In genomic region chr10:125162181-125162906, GRCh38 we compare ENCODE assay signal across 9 cellular contexts. TPM values are rescaled to one million over a fixed set of nuclear protein-coding genes. Genes with fewer than 3 reads are reported as not detected.
DNase-seq lines count a peak whose midpoint lies in the region; ATAC-seq, FAIRE-seq and TF ChIP-seq lines count a peak whose summit lies in the region.
"Had no signal": no experiment of that assay in that cellular context is flagged by ENCODE, and none has a peak within 500 bp of the region (broad histone marks: within the 10 kb centered on the region; RNA-seq: fewer than 3 reads in every experiment).

No MANE protein-coding gene starts in this region.

- CTCF ChIA-PET in A673 (lab: Charles Lee) (no interaction called here), endothelial cell of umbilical vein (lab: Charles Lee) (interaction anchor here (1.2 kb wide), 1 partner anchor 468 kb away, joined by 4 read pairs; no protein-coding TSS in a partner anchor)

- H3K27me3 ChIP-seq in A673 (replicated peaks; ENCODE audit: insufficient read depth, low read depth, low read length, poor library complexity) (no peaks in the 10 kb centered on the region), KMS-11 (ENCODE audit: insufficient read depth, low read depth) (no peaks in the 10 kb centered on the region), endothelial cell of umbilical vein (ENCODE audit: control insufficient read depth in 2 of 2, insufficient read depth in 2 of 2, low read length in 2 of 2) (no peaks in the 10 kb centered on the region)

- H4K20me1 ChIP-seq in KMS-11 (ENCODE audit: insufficient read depth) (no peaks in the 10 kb centered on the region), endothelial cell of umbilical vein (replicated peaks; ENCODE audit: control insufficient read depth, extremely low read depth, insufficient read depth, low read length) (no peaks in the 10 kb centered on the region)

- H3K79me2 ChIP-seq in KMS-11 (ENCODE audit: insufficient read depth, low read depth) (peaks cover 14% of the 10 kb centered on the region), endothelial cell of umbilical vein (ENCODE audit: control insufficient read depth, insufficient read depth, low read length) (peaks cover 24% of the 10 kb centered on the region)

- TF ChIP-seq CTCF in A673 (conservative IDR thresholded peaks at IDR 0.05; ENCODE audit: low read depth, low read length) (no peak), KMS-11 (conservative IDR thresholded peaks at IDR 0.05; ENCODE audit: low read depth, low read length) (no peak), endothelial cell of umbilical vein (IDR thresholded peaks at IDR 0.05; ENCODE audit: extremely low read depth in 1 of 2, insufficient read depth in 1 of 2, low read depth in 1 of 2, low read length in 2 of 2) (no peak), natural killer cell (IDR thresholded peaks at IDR 0.05) (no peak)

- H3K9me1 ChIP-seq in endothelial cell of umbilical vein (replicated peaks; ENCODE audit: control insufficient read depth, extremely low read depth, insufficient read depth, low read length), result no peaks in the 10 kb centered on the region

- no peaks in the 10 kb centered on the region for H3K9me3 Mint-ChIP-seq in natural killer cell

- ATAC-seq in natural killer cell (no peak), GM18873 (IDR thresholded peaks at IDR 0.05; ENCODE audit: low FRiP score, unreplicated experiment) (no peak)

- no peak for TF ChIP-seq POLR2A in endothelial cell of umbilical vein (IDR thresholded peaks at IDR 0.05; ENCODE audit: low read depth, low read length)

- H3K27ac ChIP-seq in A673 (ENCODE audit: low read depth, low read length, poor library complexity, severe bottlenecking) (no peak overlapping the region), KMS-11 (no peak overlapping the region), endothelial cell of umbilical vein (ENCODE audit: insufficient read depth, low read depth, low read length) (no peak overlapping the region)

- FAIRE-seq in endothelial cell of umbilical vein (lab: Jason Lieb, UNC) (no peak), GM19239 (lab: Jason Lieb, UNC) (no peak)
- FAIRE-seq: H54 had no signal

- no peak for DNase-seq in A673 (ENCODE audit: low spot score)
- DNase-seq in endothelial cell of umbilical vein (ENCODE audit: low read depth, low spot score), result no peak
- no peak for DNase-seq in natural killer cell
- DNase-seq in KBM-7, result no peak
- DNase-seq in CD1c-positive myeloid dendritic cell (ENCODE audit: extremely low spot score), result no peak
- no peak for DNase-seq in GM19239 (ENCODE audit: insufficient read length, low spot score)

- dilution Hi-C loops in endothelial cell of umbilical vein (cut with MboI; ENCODE audit: extremely low pct_ligation_motif_present, low sequenced_read_pairs), result no loop called here

- peak overlapping the region in 1 of 2 donors; percentile 72 for H3K27ac Mint-ChIP-seq in natural killer cell

- H2AFZ ChIP-seq in KMS-11 (ENCODE audit: low read depth), result no peak overlapping the region
- no peak overlapping the region for H2AFZ ChIP-seq in endothelial cell of umbilical vein (ENCODE audit: low read depth, low read length)

- in situ Hi-C loops in KBM-7 (cut with MboI; ENCODE audit: low pct_unique_long_range_greater_than_20kb, low sequenced_read_pairs), result no loop called here

- H3K4me2 ChIP-seq in KMS-11, result peak overlapping the region; percentile 40; the same call in 1 of the 2 replicates
- peak overlapping the region; percentile 68 for H3K4me2 ChIP-seq in endothelial cell of umbilical vein (ENCODE audit: insufficient read depth, low read length)

- H3K4me3 Mint-ChIP-seq in natural killer cell, result peak overlapping the region; percentile 91

- H3K27me3 Mint-ChIP-seq in natural killer cell (ENCODE audit: low read depth in 2 of 2), result no peaks in the 10 kb centered on the region

- H3K36me3 ChIP-seq in A673 (ENCODE audit: insufficient read depth, low read length, poor library complexity, severe bottlenecking), result no peaks in the 10 kb centered on the region
- H3K36me3 ChIP-seq in KMS-11 (ENCODE audit: insufficient read depth), result no peaks in the 10 kb centered on the region
- no peaks in the 10 kb centered on the region for H3K36me3 ChIP-seq in endothelial cell of umbilical vein (ENCODE audit: control insufficient read depth in 2 of 2, extremely low read depth in 1 of 2, insufficient read depth in 2 of 2, low read length in 2 of 2)

- peak overlapping the region; percentile 91 for H3K4me3 ChIP-seq in A673 (ENCODE audit: low read depth, low read length, poor library complexity, severe bottlenecking)
- no peak overlapping the region for H3K4me3 ChIP-seq in KMS-11 (IDR thresholded peaks at IDR 0.05; ENCODE audit: insufficient read depth, low read depth, low read length)
- peak overlapping the region in 1 of 3 experiments; percentile 98 for H3K4me3 ChIP-seq in endothelial cell of umbilical vein (replicated peaks in 1 of 3; ENCODE audit: insufficient read depth in 1 of 3, low read depth in 1 of 3, low read length in 3 of 3)

- H3K9ac ChIP-seq in KMS-11 (no peak overlapping the region), endothelial cell of umbilical vein (replicated peaks; ENCODE audit: extremely low read depth, insufficient read depth, low read length) (peak overlapping the region; percentile 65)

- no TSS peak for BruUV-seq in A673 (replicated peaks; lab: Mats Ljungman, UMichigan)
- BruUV-seq in endothelial cell of umbilical vein (replicated peaks; lab: Mats Ljungman, UMichigan), result no TSS peak

- intact Hi-C loops in A673 (cut with micrococcal nuclease; ENCODE audit: unreplicated experiment), result no loop called here
- intact Hi-C loops in endothelial cell of umbilical vein (cut with micrococcal nuclease), result loop anchor here (5.0 kb wide), 1 partner anchor 540 kb away; no protein-coding TSS in a partner anchor
- intact Hi-C loops in natural killer cell (cut with micrococcal nuclease), result no loop called here

- H3K4me1 ChIP-seq in A673 (ENCODE audit: insufficient read depth, low read length, poor library complexity, severe bottlenecking) (peaks cover 18% of the 10 kb centered on the region), KMS-11 (ENCODE audit: low read depth, poor library complexity, severe bottlenecking) (peaks cover 6% of the 10 kb centered on the region), endothelial cell of umbilical vein (ENCODE audit: control insufficient read depth, extremely low read depth, insufficient read depth, low read length) (peaks cover 6% of the 10 kb centered on the region)

- POLR2A ChIA-PET in A673 (lab: Charles Lee; ENCODE audit: low non-redundant PET), result no interaction called here
- POLR2A ChIA-PET in endothelial cell of umbilical vein (lab: Charles Lee), result no interaction called here

- H3K36me3 Mint-ChIP-seq in natural killer cell, result no peaks in the 10 kb centered on the region

- H3K9me3 ChIP-seq in A673 (ENCODE audit: low read depth, low read length, poor library complexity, severe bottlenecking) (no peaks in the 10 kb centered on the region), endothelial cell of umbilical vein (replicated peaks; ENCODE audit: control insufficient read depth, insufficient read depth, low read length) (no peaks in the 10 kb centered on the region)

- peaks cover 13 to 20% of the 10 kb centered on the region in 2 donors for H3K4me1 Mint-ChIP-seq in natural killer cell

TF ChIP-seq in endothelial cell of umbilical vein, 7 proteins besides CTCF, POLR2A, EP300 and RAD21:
- TF ChIP-seq MAX (IDR thresholded peaks at IDR 0.05; ENCODE audit: insufficient read depth, insufficient read length), result no peak
- no peak for TF ChIP-seq EZH2 (IDR thresholded peaks at IDR 0.05; ENCODE audit: borderline replicate concordance, low read depth, low read length, severe bottlenecking)
- TF ChIP-seq GATA2 (IDR thresholded peaks at IDR 0.05; ENCODE audit: insufficient read depth, insufficient read length, low read depth, low read length), result no peak
- TF ChIP-seq POLR2AphosphoS5 (IDR thresholded peaks at IDR 0.05; ENCODE audit: insufficient read depth, low read depth, low read length), result no peak

RNA-seq across cellular contexts. Expression of gene CTBP2, which starts 2.0 kb away (rescaled TPM):
- 77.8 and 81.7 TPM in 2 replicates for total RNA-seq in A673 (2021)
- 123 and 128 TPM in 2 replicates for total RNA-seq in endothelial cell of umbilical vein
- polyA plus RNA-seq in endothelial cell of umbilical vein, result 118 and 122 TPM in 2 replicates
- polyA plus RNA-seq in endothelial cell of umbilical vein (2011; cell fraction: cytosol; rRNA removed), result 92.5 and 105 TPM in 2 replicates
- polyA plus RNA-seq in endothelial cell of umbilical vein (2011; cell fraction: nucleus; rRNA removed), result 261 and 283 TPM in 2 replicates
- polyA plus RNA-seq in endothelial cell of umbilical vein (2012), result 84.0 and 96.4 TPM in 2 replicates
- 170 and 218 TPM in 2 replicates for polyA minus RNA-seq in endothelial cell of umbilical vein
- 70.6 TPM for polyA minus RNA-seq in endothelial cell of umbilical vein (2011; cell fraction: cytosol; rRNA and poly(A)+ RNA removed)
- 91.2 and 123 TPM in 2 replicates for polyA minus RNA-seq in endothelial cell of umbilical vein (2011; cell fraction: nucleus; rRNA and poly(A)+ RNA removed)
- total RNA-seq in natural killer cell, result 100 to 1,000 TPM; 120 to 179 (median 124) TPM
